In genomic region chr6:72849346-72849745, GRCh38 we compare ENCODE assay signal across 35 cellular contexts.
"Had no signal": no experiment of that assay in that cellular context is flagged by ENCODE, and none has a peak within 500 bp of the region (broad histone marks: within the 10 kb centered on the region; RNA-seq: fewer than 3 reads in every experiment).

No MANE protein-coding gene starts in this region.

- H3K4me3 ChIP-seq: adrenal gland, cardiac muscle cell had no signal

- H3K27me3 ChIP-seq: adrenal gland, cardiac muscle cell had no signal

- H3K4me3 Mint-ChIP-seq: activated B cell treated with CpG ODN at 0.5 μM for 24 hours; activated CD4-positive, alpha-beta memory T cell treated with anti-CD3 and anti-CD28 coated beads for 36 hours; activated CD4-positive, alpha-beta T cell treated with anti-CD3 and anti-CD28 coated beads, Interleukin-2, amount 10 ng/mL, durations not matched to agents 24 days and 14 days; activated CD8-positive, alpha-beta T cell treated with anti-CD3 and anti-CD28 coated beads for 36 hours; activated naive CD4-positive, alpha-beta T cell treated with anti-CD3 and anti-CD28 coated beads for 36 hours; activated naive CD8-positive, alpha-beta T cell treated with anti-CD3 and anti-CD28 coated beads for 36 hours; activated T-cell treated with anti-CD3 and anti-CD28 coated beads, Interleukin-2, amount 50 U/mL, for 4 hours; activated T-cell treated with anti-CD3 and anti-CD28 coated beads, Interleukin-2, amount 50 U/mL, for 72 hours; activated T-helper 1 cell treated with anti-CD3 and anti-CD28 coated beads, Interleukin-12 subunit alpha, Interleukin-12 subunit beta, Interleukin-2, Interleukin-4 antibody, amounts not matched to agents 30 ng/mL and 10 ng/mL and 1 ng/mL, durations not matched to agents 14 hours and 24 hours and 36 hours; activated T-helper 17 cell treated with anti-CD3 and anti-CD28 coated beads, Interleukin-2, amount 50 U/mL, for 72 hours; brain; central memory CD8-positive, alpha-beta T cell; T-helper 1 cell treated with Interleukin-12 subunit alpha and Interleukin-12 subunit beta and Interleukin-4 antibody, amounts not matched to agents 30 μg/mL and 1 μg/mL, for 36 hours; T-helper 2 cell treated with Interferon-gamma antibody and Interleukin-4, amounts not matched to agents 5 μg/mL and 100 μg/mL, for 36 hours had no signal

- H3K27ac ChIP-seq: adrenal gland, cardiac muscle cell, VCaP had no signal

- ATAC-seq: activated CD8-positive, alpha-beta T cell treated with anti-CD3 and anti-CD28 coated beads for 36 hours; activated naive CD4-positive, alpha-beta T cell treated with anti-CD3 and anti-CD28 coated beads, Interleukin-2, amount 50 U/mL, for 72 hours; activated T-cell treated with anti-CD3 and anti-CD28 coated beads, Interleukin-2, amount 50 U/mL, for 4 hours; activated T-cell treated with anti-CD3 and anti-CD28 coated beads, Interleukin-2, amount 50 U/mL, for 72 hours; activated T-helper 17 cell treated with anti-CD3 and anti-CD28 coated beads, Interleukin-2, amount 50 U/mL, for 72 hours had no signal

- H3K9me3 Mint-ChIP-seq: activated CD4-positive, alpha-beta memory T cell treated with anti-CD3 and anti-CD28 coated beads for 36 hours; activated naive CD4-positive, alpha-beta T cell treated with anti-CD3 and anti-CD28 coated beads for 36 hours; activated T-cell treated with anti-CD3 and anti-CD28 coated beads, Interleukin-2, amount 50 U/mL, for 4 hours; activated T-helper 17 cell treated with anti-CD3 and anti-CD28 coated beads, Interleukin-2, amount 50 U/mL, for 72 hours; brain; central memory CD8-positive, alpha-beta T cell; T-helper 1 cell treated with Interleukin-12 subunit alpha and Interleukin-12 subunit beta and Interleukin-4 antibody, amounts not matched to agents 30 μg/mL and 1 μg/mL, for 36 hours; T-helper 2 cell treated with Interferon-gamma antibody and Interleukin-4, amounts not matched to agents 5 μg/mL and 100 μg/mL, for 36 hours had no signal

- DNase-seq: activated B cell treated with CpG ODN at 0.5 μM for 24 hours; activated CD4-positive, alpha-beta memory T cell treated with anti-CD3 and anti-CD28 coated beads for 36 hours; activated CD4-positive, alpha-beta T cell treated with anti-CD3 and anti-CD28 coated beads for 4 hours; activated CD4-positive, alpha-beta T cell treated with anti-CD3 and anti-CD28 coated beads, Interleukin-2, amount 10 ng/mL, durations not matched to agents 24 days and 14 days; activated CD4-positive, alpha-beta T cell treated with anti-CD3 and anti-CD28 coated beads, Interleukin-2, amount 50 U/mL, for 1 hour; activated CD4-positive, alpha-beta T cell treated with anti-CD3 and anti-CD28 coated beads, Interleukin-2, amount 50 U/mL, for 4 hours; activated CD4-positive, CD25-positive, alpha-beta regulatory T cell treated with anti-CD3 and anti-CD28 coated beads, Interleukin-2, amount 50 U/mL, for 72 hours; activated CD8-positive, alpha-beta memory T cell treated with anti-CD3 and anti-CD28 coated beads, Interleukin-2, amount 50 U/mL, for 4 hours; activated CD8-positive, alpha-beta T cell treated with anti-CD3 and anti-CD28 coated beads for 36 hours; activated effector memory CD4-positive, alpha-beta T cell treated with anti-CD3 and anti-CD28 coated beads, Interleukin-2, amount 50 U/mL, for 16 hours; activated gamma-delta T cell treated with Interleukin-2 at 50 U/mL for 16 hours; activated naive CD4-positive, alpha-beta T cell; activated naive CD4-positive, alpha-beta T cell treated with anti-CD3 and anti-CD28 coated beads for 36 hours; activated naive CD4-positive, alpha-beta T cell treated with anti-CD3 and anti-CD28 coated beads, Interleukin-2, amount 50 U/mL, for 16 hours; activated naive CD8-positive, alpha-beta T cell treated with anti-CD3 and anti-CD28 coated beads for 36 hours; activated T-cell treated with anti-CD3 and anti-CD28 coated beads for 4 hours; activated T-cell treated with anti-CD3 and anti-CD28 coated beads, Interleukin-2, amount 50 U/mL, for 1 hour; activated T-cell treated with anti-CD3 and anti-CD28 coated beads, Interleukin-2, amount 50 U/mL, for 4 hours; activated T-cell treated with anti-CD3 and anti-CD28 coated beads, Interleukin-2, amount 50 U/mL, for 72 hours; adrenal gland; amniotic stem cell; aorta; caudate nucleus; T-helper 1 cell; T-helper 2 cell; T-helper 9 cell had no signal

- H3K36me3 ChIP-seq: adrenal gland, cardiac muscle cell had no signal

- H3K27ac Mint-ChIP-seq: activated B cell treated with CpG ODN at 0.5 μM for 24 hours; activated CD4-positive, alpha-beta memory T cell treated with anti-CD3 and anti-CD28 coated beads for 36 hours; activated CD4-positive, alpha-beta T cell treated with anti-CD3 and anti-CD28 coated beads, Interleukin-2, amount 10 ng/mL, durations not matched to agents 24 days and 14 days; activated CD8-positive, alpha-beta T cell treated with anti-CD3 and anti-CD28 coated beads for 36 hours; activated naive CD4-positive, alpha-beta T cell treated with anti-CD3 and anti-CD28 coated beads for 36 hours; activated naive CD4-positive, alpha-beta T cell treated with anti-CD3 and anti-CD28 coated beads, Interleukin-2, amount 50 U/mL, for 72 hours; activated naive CD8-positive, alpha-beta T cell treated with anti-CD3 and anti-CD28 coated beads for 36 hours; activated T-cell treated with anti-CD3 and anti-CD28 coated beads, Interleukin-2, amount 50 U/mL, for 72 hours; activated T-helper 1 cell treated with anti-CD3 and anti-CD28 coated beads, Interleukin-12 subunit alpha, Interleukin-12 subunit beta, Interleukin-2, Interleukin-4 antibody, amounts not matched to agents 30 ng/mL and 10 ng/mL and 1 ng/mL, durations not matched to agents 14 hours and 24 hours and 36 hours; activated T-helper 17 cell treated with anti-CD3 and anti-CD28 coated beads, Interleukin-2, amount 50 U/mL, for 72 hours; T-helper 1 cell treated with Interleukin-12 subunit alpha and Interleukin-12 subunit beta and Interleukin-4 antibody, amounts not matched to agents 30 μg/mL and 1 μg/mL, for 36 hours; T-helper 2 cell treated with Interferon-gamma antibody and Interleukin-4, amounts not matched to agents 5 μg/mL and 100 μg/mL, for 36 hours had no signal

- H3K4me1 ChIP-seq: adrenal gland had no signal

- H3K9me3 ChIP-seq: adrenal gland had no signal

- H3K36me3 Mint-ChIP-seq: activated CD4-positive, alpha-beta memory T cell treated with anti-CD3 and anti-CD28 coated beads for 36 hours; brain had no signal

- H3K27me3 Mint-ChIP-seq: activated B cell treated with CpG ODN at 0.5 μM for 24 hours; activated CD4-positive, alpha-beta memory T cell treated with anti-CD3 and anti-CD28 coated beads for 36 hours; activated CD4-positive, alpha-beta T cell treated with anti-CD3 and anti-CD28 coated beads, Interleukin-2, amount 10 ng/mL, durations not matched to agents 24 days and 14 days; activated CD8-positive, alpha-beta T cell treated with anti-CD3 and anti-CD28 coated beads for 36 hours; activated naive CD8-positive, alpha-beta T cell treated with anti-CD3 and anti-CD28 coated beads for 36 hours; activated T-helper 17 cell treated with anti-CD3 and anti-CD28 coated beads, Interleukin-2, amount 50 U/mL, for 72 hours; brain; central memory CD8-positive, alpha-beta T cell had no signal

- H3K4me1 Mint-ChIP-seq: activated B cell treated with CpG ODN at 0.5 μM for 24 hours; activated CD4-positive, alpha-beta T cell treated with anti-CD3 and anti-CD28 coated beads, Interleukin-2, amount 10 ng/mL, durations not matched to agents 24 days and 14 days; activated naive CD8-positive, alpha-beta T cell treated with anti-CD3 and anti-CD28 coated beads for 36 hours; activated T-helper 17 cell treated with anti-CD3 and anti-CD28 coated beads, Interleukin-2, amount 50 U/mL, for 72 hours; brain; central memory CD8-positive, alpha-beta T cell had no signal
